Comparison of ENCODE assay signal across 8 cellular contexts in the genomic region with DNA sequence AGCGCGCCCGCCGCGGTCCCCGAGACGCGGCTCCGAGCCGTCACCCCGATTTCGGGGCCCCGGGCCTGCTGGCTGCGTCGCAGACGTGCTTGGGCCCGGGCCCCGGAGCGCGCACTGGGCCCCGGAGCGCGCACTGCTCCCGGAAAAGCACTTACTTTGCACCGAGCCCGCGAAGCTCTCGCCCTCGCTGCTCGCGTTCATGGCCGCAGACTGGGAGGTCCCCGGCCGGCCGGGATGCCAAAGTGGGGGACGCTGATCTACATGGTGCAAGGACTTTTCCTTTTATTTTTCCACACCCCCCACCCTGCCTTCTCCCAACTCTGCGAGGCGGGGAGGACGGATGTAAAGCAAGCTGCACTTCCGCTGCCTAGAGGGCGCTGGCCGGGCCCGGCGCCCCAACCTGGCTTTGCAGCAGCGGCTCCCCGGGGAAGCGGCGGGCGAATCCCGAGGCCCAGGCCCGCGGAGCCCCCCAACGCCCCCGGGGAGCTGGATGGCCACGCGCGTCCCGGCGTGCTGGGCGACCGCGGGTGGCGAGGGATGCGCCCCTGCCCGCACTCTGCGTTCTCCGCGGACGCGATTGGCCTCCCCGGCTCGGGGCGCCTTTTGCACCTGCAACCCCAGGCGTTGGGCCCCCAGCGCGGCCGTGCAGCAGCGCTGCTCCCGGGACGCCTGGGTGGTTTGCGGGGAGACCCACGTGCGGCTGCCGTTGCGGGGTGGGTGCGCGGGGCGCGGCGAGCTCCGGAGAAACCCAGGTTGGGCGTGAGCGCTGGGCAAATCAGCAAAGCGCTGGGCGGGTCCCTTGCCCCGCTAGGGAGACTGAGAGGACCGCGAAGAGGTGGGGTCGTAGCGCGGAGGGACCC. TPM values are rescaled to one million over a fixed set of nuclear protein-coding genes. Genes with fewer than 3 reads are reported as not detected.
DNase-seq lines count a peak whose midpoint lies in the region; ATAC-seq and TF ChIP-seq lines count a peak whose summit lies in the region.

TSS of gene ZFP64 (minus strand) at position 344 of the 860 bp plus-strand sequence. CDS start at position 201, 143 bp downstream.

- no TSS peak for BruUV-seq in Calu3 (replicated peaks; lab: Mats Ljungman, UMichigan)

- peak within 1 kb of the TSS; percentile 97 for H3K4me3 Mint-ChIP-seq in Calu3 (ENCODE audit: low read depth, unreplicated experiment)

- peak; percentile 75 for ATAC-seq in GM19468 (IDR thresholded peaks at IDR 0.05; ENCODE audit: extremely low read depth, unreplicated experiment)

- peaks cover 16% of the 10 kb centered on the region for H3K4me1 ChIP-seq in OCI-LY3 (ENCODE audit: low read length)
- H3K4me1 ChIP-seq in muscle layer of colon (ENCODE audit: insufficient read depth, low read length): peaks cover 9% of the 10 kb centered on the region

- CTCF ChIA-PET in Calu3 (lab: Charles Lee): interaction anchor here (0.6 to 1.1 kb wide), 6 partner anchors 10 to 85 kb away, joined by 3 to 5 read pairs (median 4); no protein-coding TSS in a partner anchor

- H3K9ac ChIP-seq in OCI-LY3 (ENCODE audit: low read length) (peak within 1 kb of the TSS; percentile 88), muscle layer of colon (ENCODE audit: low read length) (peak within 1 kb of the TSS; percentile 54)

- peak within 1 kb of the TSS; percentile 65 for H3K27ac ChIP-seq in OCI-LY3 (ENCODE audit: low read length)
- H3K27ac ChIP-seq in muscle layer of colon (ENCODE audit: low read depth, low read length): peak within 1 kb of the TSS; percentile 86

- intact Hi-C loops in Calu3 (cut with micrococcal nuclease; ENCODE audit: unreplicated experiment): loop anchor here (2.0 kb wide), 1 partner anchor 39 kb away; no protein-coding TSS in a partner anchor

- peak; percentile 80 for TF ChIP-seq CTCF in Calu3 (IDR thresholded peaks at IDR 0.05; ENCODE audit: unreplicated experiment)
- peak; percentile 82 for TF ChIP-seq CTCF in OCI-LY3 (IDR thresholded peaks at IDR 0.05; ENCODE audit: low read depth, low read length)

- peak within 1 kb of the TSS; percentile 95 for H3K4me2 ChIP-seq in OCI-LY3 (ENCODE audit: low read length)

- H4K20me1 ChIP-seq in OCI-LY3 (ENCODE audit: insufficient read depth, low read length): 0 out of 2 replicates have a peak, but pooled peaks cover 5% of the 10 kb centered on the region

- DNase-seq in Calu3 (peak; percentile 88), HS-5 (ENCODE audit: low read depth) (peak; percentile 99), activated T-cell treated with anti-CD3 and anti-CD28 coated beads for 48 hours (ENCODE audit: low read depth) (peak; percentile 71), erythroblast (lab: John Stamatoyannopoulos, UW) (peak; percentile 74 to 81)
- peak; percentile 32 to 54 for DNase-seq in stimulated activated CD8-positive, alpha-beta memory T cell treated with anti-CD3 and anti-CD28 coated beads, Interleukin-7, amount 100 ng/mL, for 1 hour (ENCODE audit: low read depth in 2 of 2)

- TF ChIP-seq POLR2A in erythroblast (IDR thresholded peaks at IDR 0.05; ENCODE audit: low read length): peak; percentile 49

- no peaks in the 10 kb centered on the region for H3K27me3 ChIP-seq in OCI-LY3 (ENCODE audit: low read depth, low read length)
- no peaks in the 10 kb centered on the region for H3K27me3 ChIP-seq in muscle layer of colon (ENCODE audit: control insufficient read depth in 1 of 2, insufficient read depth in 2 of 2, low read length in 2 of 2)

- peaks cover 35% of the 10 kb centered on the region for H3K36me3 Mint-ChIP-seq in Calu3 (ENCODE audit: insufficient read depth, unreplicated experiment)

- peak within 1 kb of the TSS; percentile 84 for H3K27ac Mint-ChIP-seq in Calu3 (ENCODE audit: unreplicated experiment)

- H3K79me2 ChIP-seq in OCI-LY3 (ENCODE audit: low read length): peaks cover 22% of the 10 kb centered on the region

- H3K9me3 ChIP-seq in OCI-LY3 (ENCODE audit: insufficient read depth, low read length) (no peaks in the 10 kb centered on the region), muscle layer of colon (ENCODE audit: low read length) (no peaks in the 10 kb centered on the region)

- H2AFZ ChIP-seq in OCI-LY3 (ENCODE audit: low read depth, low read length): peak within 1 kb of the TSS; percentile 78

- H3K36me3 ChIP-seq in OCI-LY3 (replicated peaks; ENCODE audit: low read depth, low read length) (peaks cover 7% of the 10 kb centered on the region), muscle layer of colon (ENCODE audit: insufficient read depth, low read length) (peaks cover 4% of the 10 kb centered on the region)

- H3K9me3 Mint-ChIP-seq in Calu3 (ENCODE audit: low read depth, unreplicated experiment): no peaks in the 10 kb centered on the region

- no peaks in the 10 kb centered on the region for H3K27me3 Mint-ChIP-seq in Calu3 (ENCODE audit: unreplicated experiment)

- peak within 1 kb of the TSS; percentile 85 for H3K4me3 ChIP-seq in OCI-LY3 (ENCODE audit: low read length)
- H3K4me3 ChIP-seq in muscle layer of colon (ENCODE audit: low read depth in 1 of 2, low read length in 2 of 2): peak within 1 kb of the TSS; percentile 90 to 92

- peaks cover 11% of the 10 kb centered on the region for H3K4me1 Mint-ChIP-seq in Calu3 (ENCODE audit: low read depth, unreplicated experiment)

RNA-seq across cellular contexts. Expression of gene ZFP64, which starts in this region (rescaled TPM):
- 22.6 and 25.6 TPM in 2 replicates for total RNA-seq in Calu3 (2022)

Comparison
In these comparisons a context has a peak if more than half of its experiments do, and no peak if none do; other contexts are left out.
1. Peak in every context shown above with its lines: DNase-seq, ATAC-seq, H3K4me3 ChIP-seq and H3K27ac ChIP-seq.
2. DNase-seq: peak in every context shown above with its lines; median percentile 99 in HS-5; 88 in Calu3; 78 in erythroblast; 71 in activated T-cell treated with anti-CD3 and anti-CD28 coated beads for 48 hours; 43 in stimulated activated CD8-positive, alpha-beta memory T cell treated with anti-CD3 and anti-CD28 coated beads, Interleukin-7, amount 100 ng/mL, for 1 hour.